ENCODE assay signal across 30 cellular contexts in the genomic region with DNA sequence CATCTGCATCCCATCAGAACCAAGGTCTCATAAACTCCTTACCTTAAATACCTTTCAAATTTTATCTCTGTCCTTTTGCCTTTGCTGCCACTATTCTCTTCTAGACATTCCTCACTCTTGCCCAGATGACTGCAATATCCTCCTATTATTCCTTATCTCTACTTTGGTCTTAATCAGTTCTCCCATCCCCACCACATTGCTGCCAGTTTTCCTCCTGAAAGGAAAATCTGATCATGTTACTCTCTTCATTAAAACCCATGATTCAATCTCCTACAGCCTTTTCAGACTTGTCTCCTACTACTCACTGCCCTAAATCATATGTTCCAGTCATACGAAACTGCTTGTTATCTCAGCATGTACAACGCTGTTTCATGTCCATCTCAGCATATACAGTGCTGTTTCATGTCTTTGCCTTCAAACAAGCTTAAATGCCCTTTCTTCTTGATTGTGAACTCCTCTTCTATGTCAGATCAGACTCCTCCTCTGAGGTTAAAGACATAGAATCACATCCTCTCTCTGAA.
DNase-seq lines count a peak whose midpoint lies in the region; ATAC-seq, FAIRE-seq and TF ChIP-seq lines count a peak whose summit lies in the region.
"Had no signal": no experiment of that assay in that cellular context is flagged by ENCODE, and none has a peak within 500 bp of the region (broad histone marks: within the 10 kb centered on the region; RNA-seq: fewer than 3 reads in every experiment).

No MANE protein-coding gene starts in this region.

- TF ChIP-seq CTCF in foreskin keratinocyte (conservative IDR thresholded peaks at IDR 0.05) = no peak
- no peak for TF ChIP-seq CTCF in osteoblast (IDR thresholded peaks at IDR 0.05; ENCODE audit: extremely low read depth, low read depth, low read length)

- H3K4me1 ChIP-seq in foreskin keratinocyte (peaks cover 56% of the 10 kb centered on the region), osteoblast (ENCODE audit: insufficient read depth, low read length) (peaks cover 37% of the 10 kb centered on the region)
- H3K4me1 ChIP-seq: BE2C had no signal

- H2AFZ ChIP-seq in osteoblast (ENCODE audit: low read length) = peak overlapping the region; percentile 44
- H2AFZ ChIP-seq: GM23338, PC-9 had no signal

- H3K27me3 ChIP-seq in foreskin keratinocyte (no peaks in the 10 kb centered on the region), osteoblast (ENCODE audit: insufficient read depth, low read length) (no peaks in the 10 kb centered on the region)
- H3K27me3 ChIP-seq: BE2C had no signal

- peak; percentile 54 for FAIRE-seq in HTR-8/SVneo (lab: Jason Lieb, UNC)
- FAIRE-seq: GM12878 had no signal

- H3K79me2 ChIP-seq in osteoblast (ENCODE audit: insufficient read depth, low read length) = no peaks in the 10 kb centered on the region

- H3K4me3 ChIP-seq in osteoblast (ENCODE audit: insufficient read depth, low read length) = no peak overlapping the region
- H3K4me3 ChIP-seq: GM12878, GM23338, PC-9 had no signal

- H3K9me3 ChIP-seq in osteoblast (ENCODE audit: low read depth, low read length) = no peaks in the 10 kb centered on the region
- H3K9me3 ChIP-seq: BE2C had no signal

- H3K4me2 ChIP-seq in osteoblast (ENCODE audit: insufficient read depth, low read length) = no peak overlapping the region
- H3K4me2 ChIP-seq: GM23338, PC-9 had no signal

- no peaks in the 10 kb centered on the region for H4K20me1 ChIP-seq in osteoblast (ENCODE audit: insufficient read depth, low read length)

- H3K27ac ChIP-seq in foreskin keratinocyte (peak overlapping the region; percentile 97), osteoblast (ENCODE audit: low read depth, low read length) (no peak overlapping the region)
- H3K27ac ChIP-seq: PC-9 had no signal

- DNase-seq in HTR-8/SVneo (ENCODE audit: insufficient read length, low spot score) = no peak
- DNase-seq in SK-N-DZ (ENCODE audit: low spot score) = peak; percentile 4
- DNase-seq in foreskin keratinocyte = no peak
- no peak for DNase-seq in osteoblast (ENCODE audit: insufficient read length, low spot score, missing footprints)
- no peak for DNase-seq in iPS-NIHi11 (ENCODE audit: low spot score)
- no peak for DNase-seq in SW 1271 (lab: John Stamatoyannopoulos, UW)
- no peak for DNase-seq in NCI-H2107 treated with DMSO at 0.1 percent for 48 hours (lab: John Stamatoyannopoulos, UW; ENCODE audit: unreplicated experiment)
- DNase-seq: 8988T; ACHN; BE2C; CD8-positive, alpha-beta memory T cell; DMS 273 treated with DMSO at 0.1 percent for 48 hours; DMS79; EL; GDM1; H9; KBM-7; MM.1S; NCI-H1048; NCI-H1694 treated with DMSO at 0.1 percent for 48 hours; NCI-H2081 treated with DMSO at 0.1 percent for 48 hours; NCI-H2171 treated with DMSO at 0.1 percent for 48 hours; NCI-H446; NCI-H526; NCI-H82; NK-92 treated with Interleukin-12 subunit alpha and Interleukin-12 subunit beta, amount 100 ng/mL, for 24 hours; PC-9; Right ventricle myocardium superior had no signal

- no peaks in the 10 kb centered on the region for H3K36me3 ChIP-seq in osteoblast (ENCODE audit: insufficient read depth, low read length)
- H3K36me3 ChIP-seq: BE2C had no signal

- no peak for ATAC-seq in foreskin keratinocyte
- ATAC-seq: GM12878, GM23338 had no signal
